1 cellular context compared by ENCODE assay signal in genomic region chr6:7112741-7113313, GRCh38.
TF ChIP-seq lines count a peak whose summit lies in the region.

No MANE protein-coding gene starts in this region.

TF ChIP-seq in GM12878, 131 proteins besides CTCF, POLR2A, EP300 and RAD21 (continued from another document):
- TF ChIP-seq BCLAF1 (IDR thresholded peaks at IDR 0.05) (no peak), IKZF1 (conservative IDR thresholded peaks at IDR 0.05) (peak; percentile 34; the same call in 1 of the 2 replicates), PRDM15 (CRISPR knock-in tag; IDR thresholded peaks at IDR 0.05) (no peak), ATF2 (IDR thresholded peaks at IDR 0.05; ENCODE audit: low read length) (0 out of 2 replicates have a peak, but pooled peaks have one; percentile 12), BMI1 (IDR thresholded peaks at IDR 0.05; ENCODE audit: borderline replicate concordance) (no peak), WRNIP1 (IDR thresholded peaks at IDR 0.05; ENCODE audit: borderline replicate concordance, low read depth, low read length) (no peak), BHLHE40 (IDR thresholded peaks at IDR 0.05; ENCODE audit: borderline replicate concordance in 1 of 2, low read depth in 2 of 2, low read length in 1 of 2) (peak; percentile 88), ZNF384 (IDR thresholded peaks at IDR 0.05; ENCODE audit: borderline replicate concordance, low read depth, low read length) (no peak), STAT3 (IDR thresholded peaks at IDR 0.05; ENCODE audit: low read depth, low read length) (no peak), PAX8 (IDR thresholded peaks at IDR 0.05) (no peak), PKNOX1 (IDR thresholded peaks at IDR 0.05) (no peak), SP1 (IDR thresholded peaks at IDR 0.05; ENCODE audit: low read depth, low read length) (no peak), ZBED1 (IDR thresholded peaks at IDR 0.05; ENCODE audit: borderline replicate concordance) (0 out of 2 replicates have a peak, but pooled peaks have one; percentile 47), SMARCA5 (IDR thresholded peaks at IDR 0.05) (no peak), KLF5 (IDR thresholded peaks at IDR 0.05; ENCODE audit: partially characterized antibody) (no peak), RAD51 (IDR thresholded peaks at IDR 0.05) (no peak), RUNX3 (IDR thresholded peaks at IDR 0.05; ENCODE audit: low read length) (peak; percentile 9; the same call in 1 of the 2 replicates), GATAD2B (conservative IDR thresholded peaks at IDR 0.05; ENCODE audit: low read depth) (no peak), USF1 (IDR thresholded peaks at IDR 0.05; ENCODE audit: borderline replicate concordance, extremely low read length, insufficient read depth, low read depth, low read length) (no peak), KAT2A (conservative IDR thresholded peaks at IDR 0.05; ENCODE audit: control insufficient read depth, low read depth, low read length) (no peak), NBN (IDR thresholded peaks at IDR 0.05) (0 out of 2 replicates have a peak, but pooled peaks have one; percentile 48), BCL11A (IDR thresholded peaks at IDR 0.05; ENCODE audit: low read depth, low read length) (no peak), SMAD5 (IDR thresholded peaks at IDR 0.05; ENCODE audit: low read depth) (no peak), CREB1 (IDR thresholded peaks at IDR 0.05; ENCODE audit: low read depth) (0 out of 2 replicates have a peak, but pooled peaks have one; percentile 33), RCOR1 (conservative IDR thresholded peaks at IDR 0.05; ENCODE audit: low read depth, low read length) (no peak), POLR2AphosphoS2 (IDR thresholded peaks at IDR 0.05; ENCODE audit: low read depth, low read length) (no peak), HDGF (IDR thresholded peaks at IDR 0.05) (peak; percentile 65; the same call in 1 of the 2 replicates), POLR2AphosphoS5 (IDR thresholded peaks at IDR 0.05; ENCODE audit: low read length) (peak; percentile 42; the same call in 1 of the 2 replicates), MLLT1 (IDR thresholded peaks at IDR 0.05) (0 out of 2 replicates have a peak, but pooled peaks have one; percentile 15), FOXK2 (IDR thresholded peaks at IDR 0.05) (no peak), BACH1 (IDR thresholded peaks at IDR 0.05; ENCODE audit: borderline replicate concordance) (0 out of 2 replicates have a peak, but pooled peaks have one; percentile 12), NR2C2 (IDR thresholded peaks at IDR 0.05; ENCODE audit: borderline replicate concordance, control insufficient read depth, insufficient read length, low read depth) (no peak), MYB (IDR thresholded peaks at IDR 0.05; ENCODE audit: borderline replicate concordance, low read depth, low read length) (no peak)
